20 cellular contexts compared by ENCODE assay signal in the genomic region with DNA sequence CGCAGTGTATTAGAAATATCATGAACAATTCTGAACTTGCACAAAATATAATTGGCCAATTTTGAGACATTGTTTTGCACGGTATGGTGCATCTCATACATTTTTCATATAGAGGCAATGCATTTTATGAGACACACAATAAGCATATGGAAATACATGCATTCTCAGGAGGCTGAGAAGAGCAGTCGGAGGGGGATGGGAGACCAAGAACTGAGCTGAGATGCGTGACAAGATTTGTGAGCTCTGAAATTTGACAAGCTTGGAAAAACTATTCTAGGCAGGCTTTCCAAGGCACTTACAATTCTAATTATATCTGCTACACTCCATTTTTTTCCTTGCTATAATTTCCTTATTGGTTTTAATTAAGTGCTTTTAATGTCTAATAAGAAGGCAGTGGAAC.
"Had no signal": no experiment of that assay in that cellular context is flagged by ENCODE, and none has a peak within 500 bp of the region (broad histone marks: within the 10 kb centered on the region; RNA-seq: fewer than 3 reads in every experiment).

No MANE protein-coding gene starts in this region.

- H3K4me2 ChIP-seq: SK-N-SH had no signal

- H3K36me3 ChIP-seq: MG63, SJSA1 had no signal

- H3K9ac ChIP-seq: SK-N-SH had no signal

- H3K27me3 ChIP-seq: MG63, SJSA1 had no signal

- H3K9me3 ChIP-seq: MG63, SJSA1, SK-N-SH had no signal

- H3K27ac ChIP-seq: SJSA1 had no signal

- H3K4me1 ChIP-seq: SJSA1 had no signal

- DNase-seq: Karpas-422, KG1, MG63, NCI-H1092 treated with DMSO at 0.1 percent for 48 hours, NCI-H1417 treated with DMSO at 0.1 percent for 48 hours, NCI-H146, NCI-H1694 treated with DMSO at 0.1 percent for 48 hours, NCI-H1930, NCI-H2081, NCI-H2107, NCI-H2227 treated with DMSO at 0.1 percent for 48 hours, NCI-H524, NCI-H526 treated with DMSO at 0.1 percent for 48 hours, NCI-H774, Right ventricle myocardium superior, RPMI8226, SIG-M5, SK-N-SH had no signal

- H3K4me3 ChIP-seq: MG63, SJSA1 had no signal

- ATAC-seq: HepG2 had no signal
